ENCODE assay signal across 20 cellular contexts in the genomic region with DNA sequence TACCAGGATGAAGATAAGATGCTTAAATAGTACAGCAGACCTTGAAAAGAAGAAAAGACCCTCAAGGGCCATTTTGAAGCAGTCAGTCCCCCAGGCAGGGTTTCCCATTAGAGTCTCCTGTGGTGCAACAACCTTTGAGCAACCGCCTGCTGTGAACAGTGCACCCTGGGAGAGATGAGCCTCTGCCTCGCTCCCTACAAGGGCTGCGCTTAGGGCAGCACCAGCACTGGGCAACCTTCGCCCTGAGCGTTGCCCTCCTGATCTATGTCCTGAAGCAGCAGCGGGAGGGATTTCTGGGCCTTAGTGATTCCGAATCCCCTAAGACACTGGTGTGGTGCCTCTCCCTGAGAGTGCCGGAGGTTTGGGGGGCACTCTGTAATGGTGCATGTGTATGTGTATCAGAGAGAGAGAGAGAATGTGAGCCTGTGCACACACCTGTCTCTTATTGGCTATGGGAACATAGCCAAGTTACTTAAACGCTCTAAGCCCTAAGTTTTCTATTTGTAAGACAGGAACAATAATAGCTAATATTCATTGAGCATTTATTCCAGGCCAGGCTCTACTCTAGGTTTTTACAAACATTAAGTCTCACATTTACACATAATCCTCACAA. TPM values are rescaled to one million over a fixed set of nuclear protein-coding genes. Genes with fewer than 3 reads are reported as not detected.
DNase-seq lines count a peak whose midpoint lies in the region; ATAC-seq, FAIRE-seq and TF ChIP-seq lines count a peak whose summit lies in the region.
"Had no signal": no experiment of that assay in that cellular context is flagged by ENCODE, and none has a peak within 500 bp of the region (broad histone marks: within the 10 kb centered on the region; RNA-seq: fewer than 3 reads in every experiment).

No MANE protein-coding gene starts in this region.

- no peak for FAIRE-seq in small intestine (lab: Jason Lieb, UNC)
- FAIRE-seq: GM12892, GM18507 had no signal

- 60% methylated on average over 9 of the region's 9 CpGs for WGBS in liver
- WGBS in small intestine, 3 donors, result 30 to 66% (median 49%) methylated on average over 9 of the region's 9 CpGs

- ATAC-seq in HG03378 (IDR thresholded peaks at IDR 0.05; ENCODE audit: unreplicated experiment), result no peak

- H3K4me3 ChIP-seq in liver (ENCODE audit: low read depth in 1 of 3, low read length in 3 of 3) (no peak overlapping the region), small intestine (ENCODE audit: low read depth in 1 of 2, low read length in 2 of 2) (no peak overlapping the region)

- no peaks in the 10 kb centered on the region for H3K36me3 ChIP-seq in liver (ENCODE audit: control insufficient read depth in 4 of 4, insufficient read depth in 3 of 4, low read depth in 1 of 4, low read length in 3 of 4)
- no peaks in the 10 kb centered on the region for H3K36me3 ChIP-seq in small intestine (ENCODE audit: control insufficient read depth in 2 of 2, insufficient read depth in 2 of 2, low read length in 2 of 2)
- H3K36me3 ChIP-seq: BE2C had no signal

- no peaks in the 10 kb centered on the region for H3K27me3 ChIP-seq in liver (ENCODE audit: control insufficient read depth in 4 of 4, insufficient read depth in 4 of 4, low read length in 3 of 4)
- no peaks in the 10 kb centered on the region for H3K27me3 ChIP-seq in small intestine (ENCODE audit: control insufficient read depth in 2 of 2, insufficient read depth in 2 of 2, low read length in 2 of 2)
- H3K27me3 ChIP-seq: BE2C had no signal

- TF ChIP-seq CTCF in liver (IDR thresholded peaks at IDR 0.05; ENCODE audit: low read depth, low read length, missing input control), result no peak

- H3K4me1 ChIP-seq in liver (ENCODE audit: control insufficient read depth in 4 of 4, insufficient read depth in 4 of 4, low read length in 3 of 4) (peaks cover 0 to 4% (median 1%) of the 10 kb centered on the region in 4 donors), small intestine (ENCODE audit: control insufficient read depth in 2 of 2, insufficient read depth in 1 of 2, low read depth in 1 of 2, low read length in 1 of 2) (no peaks in the 10 kb centered on the region)
- H3K4me1 ChIP-seq: BE2C had no signal

- no peaks in the 10 kb centered on the region for H3K9me3 ChIP-seq in liver (ENCODE audit: control insufficient read depth in 4 of 4, low read length in 3 of 4)
- no peaks in the 10 kb centered on the region for H3K9me3 ChIP-seq in small intestine (ENCODE audit: control insufficient read depth, low read depth)
- H3K9me3 ChIP-seq: BE2C had no signal

- H3K27ac ChIP-seq in liver (ENCODE audit: low read depth in 1 of 2, low read length in 2 of 2) (no peak overlapping the region), small intestine (ENCODE audit: low read depth in 1 of 2, low read length in 1 of 2) (no peak overlapping the region)

- TF ChIP-seq RAD21 in liver (IDR thresholded peaks at IDR 0.05), result peak; percentile 28 to 64

- H3K9ac ChIP-seq in liver (ENCODE audit: low read depth in 1 of 2, low read length in 2 of 2), result no peak overlapping the region

- peak; percentile 13 for DNase-seq in NCI-H2171 treated with DMSO at 0.1 percent for 48 hours (lab: John Stamatoyannopoulos, UW)
- no peak for DNase-seq in NCI-H2171 (lab: John Stamatoyannopoulos, UW)
- peak; percentile 35 for DNase-seq in NCI-H1105 (lab: John Stamatoyannopoulos, UW)
- peak; percentile 49 for DNase-seq in small intestine
- DNase-seq in NCI-H1092 (lab: John Stamatoyannopoulos, UW), result no peak
- DNase-seq: ACHN; BE2C; C1 segment of cervical spinal cord; CD4-positive, CD25-positive, alpha-beta regulatory T cell; DMS53; GDM1; GOT3; H7; KG1 had no signal

TF ChIP-seq in liver, 16 proteins besides CTCF, POLR2A, EP300 and RAD21:
- TF ChIP-seq, protein P1, sequence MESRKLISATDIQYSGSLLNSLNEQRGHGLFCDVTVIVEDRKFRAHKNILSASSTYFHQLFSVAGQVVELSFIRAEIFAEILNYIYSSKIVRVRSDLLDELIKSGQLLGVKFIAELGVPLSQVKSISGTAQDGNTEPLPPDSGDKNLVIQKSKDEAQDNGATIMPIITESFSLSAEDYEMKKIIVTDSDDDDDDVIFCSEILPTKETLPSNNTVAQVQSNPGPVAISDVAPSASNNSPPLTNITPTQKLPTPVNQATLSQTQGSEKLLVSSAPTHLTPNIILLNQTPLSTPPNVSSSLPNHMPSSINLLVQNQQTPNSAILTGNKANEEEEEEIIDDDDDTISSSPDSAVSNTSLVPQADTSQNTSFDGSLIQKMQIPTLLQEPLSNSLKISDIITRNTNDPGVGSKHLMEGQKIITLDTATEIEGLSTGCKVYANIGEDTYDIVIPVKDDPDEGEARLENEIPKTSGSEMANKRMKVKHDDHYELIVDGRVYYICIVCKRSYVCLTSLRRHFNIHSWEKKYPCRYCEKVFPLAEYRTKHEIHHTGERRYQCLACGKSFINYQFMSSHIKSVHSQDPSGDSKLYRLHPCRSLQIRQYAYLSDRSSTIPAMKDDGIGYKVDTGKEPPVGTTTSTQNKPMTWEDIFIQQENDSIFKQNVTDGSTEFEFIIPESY (IDR thresholded peaks at IDR 0.05), result no peak
- TF ChIP-seq HNF4G (IDR thresholded peaks at IDR 0.05) (peak; percentile 65), FOXA2 (IDR thresholded peaks at IDR 0.05) (no peak), FOXA1 (IDR thresholded peaks at IDR 0.05) (no peak), YY1 (IDR thresholded peaks at IDR 0.05) (peak; percentile 45), SP1 (IDR thresholded peaks at IDR 0.05) (peak; percentile 78), EGR1 (IDR thresholded peaks at IDR 0.05; ENCODE audit: low read depth in 2 of 2) (no peak), GABPA (IDR thresholded peaks at IDR 0.05 in 1 of 2, conservative IDR thresholded peaks at IDR 0.05 in 1 of 2) (no peak), HNF4A (conservative IDR thresholded peaks at IDR 0.05) (peak; percentile 83 to 84), JUND (IDR thresholded peaks at IDR 0.05) (peak in 1 of 2 donors; percentile 11), TAF1 (conservative IDR thresholded peaks at IDR 0.05) (peak; percentile 19), RXRA (IDR thresholded peaks at IDR 0.05) (peak; percentile 57 to 63), NR2F2 (IDR thresholded peaks at IDR 0.05) (no peak)
- TF ChIP-seq, protein P2, sequence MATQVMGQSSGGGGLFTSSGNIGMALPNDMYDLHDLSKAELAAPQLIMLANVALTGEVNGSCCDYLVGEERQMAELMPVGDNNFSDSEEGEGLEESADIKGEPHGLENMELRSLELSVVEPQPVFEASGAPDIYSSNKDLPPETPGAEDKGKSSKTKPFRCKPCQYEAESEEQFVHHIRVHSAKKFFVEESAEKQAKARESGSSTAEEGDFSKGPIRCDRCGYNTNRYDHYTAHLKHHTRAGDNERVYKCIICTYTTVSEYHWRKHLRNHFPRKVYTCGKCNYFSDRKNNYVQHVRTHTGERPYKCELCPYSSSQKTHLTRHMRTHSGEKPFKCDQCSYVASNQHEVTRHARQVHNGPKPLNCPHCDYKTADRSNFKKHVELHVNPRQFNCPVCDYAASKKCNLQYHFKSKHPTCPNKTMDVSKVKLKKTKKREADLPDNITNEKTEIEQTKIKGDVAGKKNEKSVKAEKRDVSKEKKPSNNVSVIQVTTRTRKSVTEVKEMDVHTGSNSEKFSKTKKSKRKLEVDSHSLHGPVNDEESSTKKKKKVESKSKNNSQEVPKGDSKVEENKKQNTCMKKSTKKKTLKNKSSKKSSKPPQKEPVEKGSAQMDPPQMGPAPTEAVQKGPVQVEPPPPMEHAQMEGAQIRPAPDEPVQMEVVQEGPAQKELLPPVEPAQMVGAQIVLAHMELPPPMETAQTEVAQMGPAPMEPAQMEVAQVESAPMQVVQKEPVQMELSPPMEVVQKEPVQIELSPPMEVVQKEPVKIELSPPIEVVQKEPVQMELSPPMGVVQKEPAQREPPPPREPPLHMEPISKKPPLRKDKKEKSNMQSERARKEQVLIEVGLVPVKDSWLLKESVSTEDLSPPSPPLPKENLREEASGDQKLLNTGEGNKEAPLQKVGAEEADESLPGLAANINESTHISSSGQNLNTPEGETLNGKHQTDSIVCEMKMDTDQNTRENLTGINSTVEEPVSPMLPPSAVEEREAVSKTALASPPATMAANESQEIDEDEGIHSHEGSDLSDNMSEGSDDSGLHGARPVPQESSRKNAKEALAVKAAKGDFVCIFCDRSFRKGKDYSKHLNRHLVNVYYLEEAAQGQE (IDR thresholded peaks at IDR 0.05), result peak; percentile 28
- TF ChIP-seq, protein P3, sequence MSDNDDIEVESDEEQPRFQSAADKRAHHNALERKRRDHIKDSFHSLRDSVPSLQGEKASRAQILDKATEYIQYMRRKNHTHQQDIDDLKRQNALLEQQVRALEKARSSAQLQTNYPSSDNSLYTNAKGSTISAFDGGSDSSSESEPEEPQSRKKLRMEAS (IDR thresholded peaks at IDR 0.05), result no peak
- TF ChIP-seq, protein P4, sequence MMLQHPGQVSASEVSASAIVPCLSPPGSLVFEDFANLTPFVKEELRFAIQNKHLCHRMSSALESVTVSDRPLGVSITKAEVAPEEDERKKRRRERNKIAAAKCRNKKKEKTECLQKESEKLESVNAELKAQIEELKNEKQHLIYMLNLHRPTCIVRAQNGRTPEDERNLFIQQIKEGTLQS (IDR thresholded peaks at IDR 0.05), result no peak

RNA-seq across cellular contexts. Expression of a gene that starts 25.2 kb away (rescaled TPM):
- total RNA-seq in liver, result under 1 TPM in 1 of 2 donors, not detected in 1; 0.25 TPM
- polyA plus RNA-seq in liver (not detected), small intestine (not detected)
- total RNA-seq: A172; CD4-positive, CD25-positive, alpha-beta regulatory T cell; Daoy; H7 had no signal
- polyA plus RNA-seq: CD4-positive, CD25-positive, alpha-beta regulatory T cell had no signal

Comparison
In these comparisons a context has a peak if more than half of its experiments do, and no peak if none do; other contexts are left out.
1. DNase-seq: peak in NCI-H2171 treated with DMSO at 0.1 percent for 48 hours (single experiment), NCI-H1105 (single experiment) and small intestine (single experiment); none in NCI-H2171 (single experiment) and NCI-H1092 (single experiment).